1 cellular context compared by ENCODE assay signal in the genomic region with DNA sequence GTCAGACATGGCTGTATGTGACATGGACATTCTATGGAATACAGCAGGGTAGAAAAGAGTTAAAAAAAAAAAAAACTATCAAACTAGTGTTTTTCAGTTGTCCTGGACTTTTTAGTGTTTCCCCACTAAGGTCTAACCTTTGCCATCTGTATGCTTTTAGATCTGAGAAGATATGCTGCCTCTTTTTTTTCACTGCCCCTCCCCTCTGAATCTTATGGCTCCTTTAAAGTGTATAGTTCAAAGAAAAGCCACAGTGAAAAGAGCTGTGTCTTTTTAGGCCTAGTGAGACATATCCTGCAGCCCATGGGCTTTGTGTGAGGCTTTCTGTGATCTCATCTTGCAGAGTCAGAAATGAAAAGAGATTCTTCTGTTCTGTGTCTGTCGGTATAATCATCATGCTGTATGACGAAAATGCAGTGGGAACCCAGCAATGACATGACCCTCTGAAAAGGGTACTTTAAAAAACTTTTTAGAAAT.
TF ChIP-seq lines count a peak whose summit lies in the region.

No MANE protein-coding gene starts in this region.

TF ChIP-seq in HepG2, 621 proteins besides CTCF, POLR2A, EP300 and RAD21 (continued from another document and continues in another):
- TF ChIP-seq, protein P1, sequence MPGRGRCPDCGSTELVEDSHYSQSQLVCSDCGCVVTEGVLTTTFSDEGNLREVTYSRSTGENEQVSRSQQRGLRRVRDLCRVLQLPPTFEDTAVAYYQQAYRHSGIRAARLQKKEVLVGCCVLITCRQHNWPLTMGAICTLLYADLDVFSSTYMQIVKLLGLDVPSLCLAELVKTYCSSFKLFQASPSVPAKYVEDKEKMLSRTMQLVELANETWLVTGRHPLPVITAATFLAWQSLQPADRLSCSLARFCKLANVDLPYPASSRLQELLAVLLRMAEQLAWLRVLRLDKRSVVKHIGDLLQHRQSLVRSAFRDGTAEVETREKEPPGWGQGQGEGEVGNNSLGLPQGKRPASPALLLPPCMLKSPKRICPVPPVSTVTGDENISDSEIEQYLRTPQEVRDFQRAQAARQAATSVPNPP (CRISPR knock-in tag; IDR thresholded peaks at IDR 0.05), result 0 out of 2 replicates have a peak, but pooled peaks have one; percentile 13
- TF ChIP-seq ZNF276 (CRISPR knock-in tag; IDR thresholded peaks at IDR 0.05; ENCODE audit: low read depth) (no peak), WIZ (CRISPR knock-in tag; IDR thresholded peaks at IDR 0.05) (no peak), DNMT3B (CRISPR knock-in tag; conservative IDR thresholded peaks at IDR 0.05) (no peak), ZNF629 (CRISPR knock-in tag; conservative IDR thresholded peaks at IDR 0.05) (no peak), ZNF251 (CRISPR knock-in tag; IDR thresholded peaks at IDR 0.05) (no peak), ZNF704 (CRISPR knock-in tag; IDR thresholded peaks at IDR 0.05; ENCODE audit: borderline replicate concordance) (no peak), NAIF1 (CRISPR knock-in tag; IDR thresholded peaks at IDR 0.05; ENCODE audit: borderline replicate concordance) (no peak), DBP (CRISPR knock-in tag; IDR thresholded peaks at IDR 0.05; ENCODE audit: not compliant biosample characterization) (no peak), LCORL (IDR thresholded peaks at IDR 0.05) (no peak), LCORL (CRISPR knock-in tag; IDR thresholded peaks at IDR 0.05) (peak; percentile 42; the same call in 1 of the 2 replicates), ATAD3A (CRISPR knock-in tag; IDR thresholded peaks at IDR 0.05) (no peak), KMT2B (CRISPR knock-in tag; IDR thresholded peaks at IDR 0.05) (peak; percentile 79), ZNF556 (CRISPR knock-in tag; IDR thresholded peaks at IDR 0.05; ENCODE audit: borderline replicate concordance) (no peak; the same call in 1 of the 2 replicates), ZNF296 (CRISPR knock-in tag; conservative IDR thresholded peaks at IDR 0.05) (no peak), BCL3 (CRISPR knock-in tag; IDR thresholded peaks at IDR 0.05) (no peak), ZFP82 (CRISPR knock-in tag; IDR thresholded peaks at IDR 0.05; ENCODE audit: borderline replicate concordance) (no peak), CENPBD1 (CRISPR knock-in tag; IDR thresholded peaks at IDR 0.05; ENCODE audit: borderline replicate concordance, low read depth) (no peak), TBX2 (CRISPR knock-in tag; IDR thresholded peaks at IDR 0.05; ENCODE audit: borderline replicate concordance) (peak; percentile 89), RBM22 (optimal IDR thresholded peaks at IDR 0.05; ENCODE audit: low read length) (peak; percentile 92), TP53 (CRISPR knock-in tag; conservative IDR thresholded peaks at IDR 0.05) (no peak), BRD4 (CRISPR knock-in tag; IDR thresholded peaks at IDR 0.05) (no peak; the same call in 1 of the 2 replicates), PHF20 (CRISPR knock-in tag; IDR thresholded peaks at IDR 0.05) (no peak), STAG1 (CRISPR knock-in tag; IDR thresholded peaks at IDR 0.05) (peak; percentile 11), SNAPC4 (CRISPR knock-in tag; IDR thresholded peaks at IDR 0.05) (no peak), SAP130 (CRISPR knock-in tag; IDR thresholded peaks at IDR 0.05; ENCODE audit: low read depth) (peak; percentile 89), MIER2 (CRISPR knock-in tag; IDR thresholded peaks at IDR 0.05) (peak; percentile 54; the same call in 1 of the 2 replicates), MED13 (CRISPR knock-in tag; IDR thresholded peaks at IDR 0.05) (peak; percentile 92; the same call in 1 of the 2 replicates), ARNT (IDR thresholded peaks at IDR 0.05) (no peak), ZNF777 (CRISPR knock-in tag; IDR thresholded peaks at IDR 0.05) (no peak), ZNF598 (CRISPR knock-in tag; IDR thresholded peaks at IDR 0.05; ENCODE audit: borderline replicate concordance) (no peak), EED (CRISPR knock-in tag; IDR thresholded peaks at IDR 0.05) (no peak), JUND (CRISPR knock-in tag; IDR thresholded peaks at IDR 0.05) (peak; percentile 53), ATF2 (CRISPR knock-in tag; IDR thresholded peaks at IDR 0.05) (peak; percentile 81), SNRNP70 (IDR thresholded peaks at IDR 0.05; ENCODE audit: low read depth, low read length) (no peak), PHF5A (CRISPR knock-in tag; IDR thresholded peaks at IDR 0.05; ENCODE audit: low read depth, unreplicated experiment) (peak; percentile 33), ZNF224 (CRISPR knock-in tag; IDR thresholded peaks at IDR 0.05) (no peak), KDM5B (CRISPR knock-in tag; IDR thresholded peaks at IDR 0.05; ENCODE audit: borderline replicate concordance) (no peak), CEBPG (CRISPR knock-in tag; IDR thresholded peaks at IDR 0.05) (peak; percentile 49), FOXM1 (CRISPR knock-in tag; IDR thresholded peaks at IDR 0.05) (no peak), ZNF3 (CRISPR knock-in tag; IDR thresholded peaks at IDR 0.05) (no peak), ZBTB3 (CRISPR knock-in tag; IDR thresholded peaks at IDR 0.05; ENCODE audit: borderline replicate concordance, low read depth) (no peak), CENPT (CRISPR knock-in tag; IDR thresholded peaks at IDR 0.05; ENCODE audit: low read depth) (no peak), SMYD3 (CRISPR knock-in tag; IDR thresholded peaks at IDR 0.05) (peak; percentile 92), FOXJ3 (CRISPR knock-in tag; IDR thresholded peaks at IDR 0.05; ENCODE audit: borderline replicate concordance) (peak; percentile 88; the same call in 1 of the 2 replicates), HNF4A (CRISPR knock-in tag; IDR thresholded peaks at IDR 0.05) (peak; percentile 81), RARA (CRISPR knock-in tag; IDR thresholded peaks at IDR 0.05) (peak; percentile 87), SMARCE1 (IDR thresholded peaks at IDR 0.05; ENCODE audit: borderline replicate concordance) (no peak), ARID2 (CRISPR knock-in tag; IDR thresholded peaks at IDR 0.05; ENCODE audit: borderline replicate concordance) (peak; percentile 84; the same call in 1 of the 2 replicates), GABPB1 (CRISPR knock-in tag; IDR thresholded peaks at IDR 0.05) (no peak), ZNF549 (CRISPR knock-in tag; IDR thresholded peaks at IDR 0.05) (no peak), ZSCAN31 (CRISPR knock-in tag; IDR thresholded peaks at IDR 0.05; ENCODE audit: low read depth) (peak; percentile 26; the same call in 1 of the 2 replicates), ETS1 (CRISPR knock-in tag; IDR thresholded peaks at IDR 0.05) (no peak), PAWR (CRISPR knock-in tag; IDR thresholded peaks at IDR 0.05; ENCODE audit: borderline replicate concordance) (no peak), ZNF510 (CRISPR knock-in tag; IDR thresholded peaks at IDR 0.05; ENCODE audit: low read depth) (no peak), ZFP90 (CRISPR knock-in tag; IDR thresholded peaks at IDR 0.05; ENCODE audit: borderline replicate concordance) (no peak), ZMYM2 (CRISPR knock-in tag; IDR thresholded peaks at IDR 0.05) (no peak)
- TF ChIP-seq, protein P2, sequence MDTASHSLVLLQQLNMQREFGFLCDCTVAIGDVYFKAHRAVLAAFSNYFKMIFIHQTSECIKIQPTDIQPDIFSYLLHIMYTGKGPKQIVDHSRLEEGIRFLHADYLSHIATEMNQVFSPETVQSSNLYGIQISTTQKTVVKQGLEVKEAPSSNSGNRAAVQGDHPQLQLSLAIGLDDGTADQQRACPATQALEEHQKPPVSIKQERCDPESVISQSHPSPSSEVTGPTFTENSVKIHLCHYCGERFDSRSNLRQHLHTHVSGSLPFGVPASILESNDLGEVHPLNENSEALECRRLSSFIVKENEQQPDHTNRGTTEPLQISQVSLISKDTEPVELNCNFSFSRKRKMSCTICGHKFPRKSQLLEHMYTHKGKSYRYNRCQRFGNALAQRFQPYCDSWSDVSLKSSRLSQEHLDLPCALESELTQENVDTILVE (CRISPR knock-in tag; IDR thresholded peaks at IDR 0.05), result no peak
